ENCODE assay signal across 15 cellular contexts in the genomic region with DNA sequence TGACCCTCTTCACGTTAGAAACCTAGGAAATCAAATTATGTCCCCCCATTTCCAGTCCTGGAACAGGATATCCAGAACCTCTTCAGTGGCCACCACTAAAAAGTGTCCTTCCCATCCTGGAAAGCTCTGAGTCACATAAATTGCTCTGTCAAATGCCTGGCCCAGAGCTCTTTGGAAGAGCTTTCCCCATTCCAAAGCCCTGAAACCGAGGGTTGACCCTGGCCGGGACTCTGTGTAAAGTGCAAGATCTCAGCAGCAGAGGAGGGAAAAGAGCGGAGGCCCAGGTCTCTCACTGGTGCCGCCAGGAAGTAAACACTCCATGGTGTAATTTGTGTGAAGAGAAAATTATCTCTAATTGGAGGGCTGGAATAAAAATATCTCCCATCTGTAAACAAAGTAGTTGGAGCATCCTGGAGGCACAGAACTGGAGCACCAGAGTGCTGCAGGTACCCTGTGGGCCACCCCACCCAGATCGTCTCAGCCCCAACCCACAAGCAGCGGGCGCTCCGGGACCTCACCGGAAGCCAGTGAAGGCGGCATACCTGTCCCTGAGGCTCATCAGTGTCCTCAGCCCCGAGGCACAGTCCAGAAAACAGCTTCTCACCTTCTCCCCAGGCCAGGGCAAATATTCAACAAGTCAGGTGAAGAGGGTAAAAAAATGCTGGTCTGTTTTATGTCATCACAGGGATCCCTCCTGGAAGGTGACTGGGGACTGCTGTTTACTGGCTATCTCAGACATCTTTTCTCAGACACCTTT.
"Had no signal": no experiment of that assay in that cellular context is flagged by ENCODE, and none has a peak within 500 bp of the region (broad histone marks: within the 10 kb centered on the region; RNA-seq: fewer than 3 reads in every experiment).

No MANE protein-coding gene starts in this region.

- H3K36me3 ChIP-seq: esophagus squamous epithelium, lower lobe of right lung, neutrophil, right atrium auricular region, tibial artery had no signal

- H3K27ac ChIP-seq: dorsolateral prefrontal cortex, esophagus squamous epithelium, foreskin keratinocyte, neutrophil, right atrium auricular region, tibial artery had no signal

- ATAC-seq: foreskin keratinocyte, lower lobe of right lung had no signal

- H3K4me3 Mint-ChIP-seq: activated CD4-positive, alpha-beta memory T cell treated with anti-CD3 and anti-CD28 coated beads, Interleukin-2, amount 10 ng/mL, durations not matched to agents 7 days and 5 days; activated naive CD8-positive, alpha-beta T cell treated with anti-CD3 and anti-CD28 coated beads for 36 hours; immature natural killer cell had no signal

- H3K4me1 ChIP-seq: foreskin keratinocyte, right atrium auricular region had no signal

- DNase-seq: activated CD4-positive, alpha-beta memory T cell treated with anti-CD3 and anti-CD28 coated beads, Interleukin-2, amount 10 ng/mL, durations not matched to agents 7 days and 5 days; activated gamma-delta T cell; activated naive CD8-positive, alpha-beta T cell treated with anti-CD3 and anti-CD28 coated beads for 36 hours; activated T-cell treated with anti-CD3 and anti-CD28 coated beads, Interleukin-2, amount 50 U/mL, for 48 hours; dorsolateral prefrontal cortex; esophagus squamous epithelium; foreskin keratinocyte; immature natural killer cell; lower lobe of right lung; midbrain; posterior cingulate gyrus; small intestine; tibial artery had no signal

- H3K27ac Mint-ChIP-seq: activated CD4-positive, alpha-beta memory T cell treated with anti-CD3 and anti-CD28 coated beads, Interleukin-2, amount 10 ng/mL, durations not matched to agents 7 days and 5 days; activated naive CD8-positive, alpha-beta T cell treated with anti-CD3 and anti-CD28 coated beads for 36 hours had no signal

- H3K4me3 ChIP-seq: dorsolateral prefrontal cortex, esophagus squamous epithelium, lower lobe of right lung, right atrium auricular region, tibial artery had no signal

- H3K36me3 Mint-ChIP-seq: activated naive CD8-positive, alpha-beta T cell treated with anti-CD3 and anti-CD28 coated beads for 36 hours; immature natural killer cell had no signal

- H3K9me3 Mint-ChIP-seq: activated CD4-positive, alpha-beta memory T cell treated with anti-CD3 and anti-CD28 coated beads, Interleukin-2, amount 10 ng/mL, durations not matched to agents 7 days and 5 days; activated naive CD8-positive, alpha-beta T cell treated with anti-CD3 and anti-CD28 coated beads for 36 hours; immature natural killer cell had no signal

- H3K27me3 ChIP-seq: dorsolateral prefrontal cortex, right atrium auricular region had no signal

- H3K9me3 ChIP-seq: esophagus squamous epithelium, lower lobe of right lung, neutrophil, right atrium auricular region, tibial artery had no signal
